ENCODE assay signal across 8 cellular contexts in genomic region chr14:99531221-99532096, GRCh38. TPM values are rescaled to one million over a fixed set of nuclear protein-coding genes. Genes with fewer than 3 reads are reported as not detected.
DNase-seq lines count a peak whose midpoint lies in the region; ATAC-seq and TF ChIP-seq lines count a peak whose summit lies in the region.
"Had no signal": no experiment of that assay in that cellular context is flagged by ENCODE, and none has a peak within 500 bp of the region (broad histone marks: within the 10 kb centered on the region; RNA-seq: fewer than 3 reads in every experiment).

No MANE protein-coding gene starts in this region.

- TF ChIP-seq CTCF in HFFc6 (IDR thresholded peaks at IDR 0.05) (no peak), RWPE1 (conservative IDR thresholded peaks at IDR 0.05; ENCODE audit: low read depth) (no peak), fibroblast of mammary gland (conservative IDR thresholded peaks at IDR 0.05; ENCODE audit: control insufficient read depth, insufficient read depth, low read depth, low read length) (no peak), sigmoid colon (IDR thresholded peaks at IDR 0.05) (no peak)

- ATAC-seq in HG02588 (IDR thresholded peaks at IDR 0.05; ENCODE audit: unreplicated experiment) (no peak), HG03460 (IDR thresholded peaks at IDR 0.05; ENCODE audit: unreplicated experiment) (no peak), GM21576 (IDR thresholded peaks at IDR 0.05; ENCODE audit: unreplicated experiment) (no peak)

- 65 to 75% methylated on average over 14 of the region's 14 CpGs for WGBS in sigmoid colon, 2 donors

- H3K4me3 Mint-ChIP-seq in HFFc6: peak overlapping the region; percentile 64

- no peaks in the 10 kb centered on the region for H3K9me3 Mint-ChIP-seq in HFFc6

- peak overlapping the region; percentile 60 for H3K27ac ChIP-seq in RWPE1
- H3K27ac ChIP-seq in sigmoid colon: peak overlapping the region; percentile 14 to 65 (median 54)

- TF ChIP-seq POLR2A in sigmoid colon (IDR thresholded peaks at IDR 0.05): no peak

- POLR2A ChIA-PET in RWPE1 (lab: Yijun Ruan, JAX; ENCODE audit: low non-redundant PET): no interaction called here

- DNase-seq in HFFc6 (peak; percentile 39), RWPE1 (ENCODE audit: low spot score) (no peak), fibroblast of mammary gland (ENCODE audit: low read depth) (peak; percentile 28), sigmoid colon (no peak)
- DNase-seq: activated CD8-positive, alpha-beta memory T cell treated with anti-CD3 and anti-CD28 coated beads, Interleukin-2, amount 50 U/mL, for 48 hours had no signal

- H3K36me3 ChIP-seq in sigmoid colon: peaks cover 0 to 4% (median 0%) of the 10 kb centered on the region in 4 donors

- intact Hi-C loops in sigmoid colon (cut with DNase I): no loop called here

- H3K27ac Mint-ChIP-seq in HFFc6: peak overlapping the region; percentile 80

- peaks cover 46% of the 10 kb centered on the region for H3K4me1 Mint-ChIP-seq in HFFc6 (ENCODE audit: low read depth)

- no peaks in the 10 kb centered on the region for H3K27me3 ChIP-seq in sigmoid colon

- H3K27me3 Mint-ChIP-seq in HFFc6 (ENCODE audit: insufficient read depth): peaks cover 1% of the 10 kb centered on the region; the same call in 1 of the 2 replicates

- no peaks in the 10 kb centered on the region for H3K9me3 ChIP-seq in sigmoid colon

- H3K4me1 ChIP-seq in sigmoid colon: peaks cover 0 to 61% (median 58%) of the 10 kb centered on the region in 4 donors

- TF ChIP-seq EP300 in sigmoid colon (IDR thresholded peaks at IDR 0.05): no peak

- H3K36me3 Mint-ChIP-seq in HFFc6 (ENCODE audit: low read depth): no peaks in the 10 kb centered on the region

- CTCF ChIA-PET in RWPE1 (lab: Yijun Ruan, JAX): no interaction called here

- no peak overlapping the region for H3K4me3 ChIP-seq in fibroblast of mammary gland (ENCODE audit: control insufficient read depth, low read depth, low read length)
- no peak overlapping the region for H3K4me3 ChIP-seq in sigmoid colon

RNA-seq across cellular contexts. Expression of gene CCNK, which starts 50.2 kb away (rescaled TPM):
- 10 to 100 TPM; 74.9 to 93.1 (median 86.4) TPM for total RNA-seq in HFFc6 (2021; fragmentation: NEBNext Ultra II Directional; extraction: Animal tissue kit (Norgen Biotek cat#: 25700))
- 10 to 100 TPM; 13.2 to 20.5 (median 18.4) TPM for total RNA-seq in sigmoid colon
- polyA plus RNA-seq in sigmoid colon: 10 to 100 TPM; 14.4 to 25.9 (median 17.6) TPM

RNA-seq across cellular contexts. Expression of gene SETD3, which starts 50.8 kb away (rescaled TPM):
- total RNA-seq in HFFc6 (2021; fragmentation: NEBNext Ultra II Directional; extraction: Animal tissue kit (Norgen Biotek cat#: 25700)): 10 to 100 TPM; 42.1 to 53.9 (median 47.0) TPM
- total RNA-seq in sigmoid colon: 100 to 1,000 TPM; 130 to 164 (median 152) TPM
- polyA plus RNA-seq in sigmoid colon: 10 to 100 TPM; 34.6 to 54.7 (median 53.6) TPM

Comparison
In these comparisons a context has a peak if more than half of its experiments do, and no peak if none do; other contexts are left out.
1. DNase-seq: peak in HFFc6 (single experiment) and fibroblast of mammary gland (single experiment); none in RWPE1 (single experiment) and sigmoid colon (single experiment).